In the genomic region with DNA sequence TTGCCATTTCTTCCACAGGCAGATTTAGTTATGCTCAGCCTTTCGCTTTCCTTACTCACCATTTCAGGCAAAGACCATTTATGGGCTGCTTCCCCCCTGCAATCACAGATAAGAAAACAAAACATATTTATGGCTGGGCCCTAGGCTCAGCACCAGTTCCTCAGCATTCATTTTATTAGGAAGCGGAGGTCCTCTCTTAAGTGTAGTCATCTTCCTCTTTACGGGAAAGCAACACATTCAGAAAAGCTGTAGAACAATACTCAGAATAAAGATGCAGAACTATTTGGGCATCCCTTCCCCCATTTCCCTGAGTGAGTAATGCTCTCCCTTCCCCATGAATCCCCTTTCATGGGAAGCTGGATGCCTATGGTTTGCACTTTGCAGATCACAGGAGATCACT, we compare ENCODE assay signal across 18 cellular contexts. TPM values are rescaled to one million over a fixed set of nuclear protein-coding genes. Genes with fewer than 3 reads are reported as not detected.
"Had no signal": no experiment of that assay in that cellular context is flagged by ENCODE, and none has a peak within 500 bp of the region (broad histone marks: within the 10 kb centered on the region; RNA-seq: fewer than 3 reads in every experiment).

No MANE protein-coding gene starts in this region.

- H3K4me1 Mint-ChIP-seq: activated naive CD8-positive, alpha-beta T cell treated with anti-CD3 and anti-CD28 coated beads, Interleukin-2, amount 10 ng/mL, durations not matched to agents 7 days and 5 days had no signal

- H3K4me1 ChIP-seq: gastroesophageal sphincter, prostate gland had no signal

- H2AFZ ChIP-seq: hepatocyte had no signal

- H3K4me3 Mint-ChIP-seq: activated CD4-positive, alpha-beta memory T cell treated with anti-CD3 and anti-CD28 coated beads for 36 hours; activated naive CD8-positive, alpha-beta T cell treated with anti-CD3 and anti-CD28 coated beads, Interleukin-2, amount 10 ng/mL, durations not matched to agents 7 days and 5 days; naive thymus-derived CD4-positive, alpha-beta T cell; stimulated activated naive CD8-positive, alpha-beta T cell treated with anti-CD3 and anti-CD28 coated beads, Interleukin-15, Interleukin-2, amounts not matched to agents 100 ng/mL and 50 ng/mL, for 24 hours; T-helper 2 cell treated with Interferon-gamma antibody and Interleukin-4, amounts not matched to agents 5 μg/mL and 100 μg/mL, for 36 hours had no signal

- H3K27ac ChIP-seq: gastroesophageal sphincter, hepatocyte, prostate gland, upper lobe of left lung had no signal

- DNase-seq: activated CD4-positive, alpha-beta memory T cell treated with anti-CD3 and anti-CD28 coated beads for 36 hours; activated naive CD8-positive, alpha-beta T cell treated with anti-CD3 and anti-CD28 coated beads, Interleukin-2, amount 10 ng/mL, durations not matched to agents 7 days and 5 days; activated T-cell treated with anti-CD3 and anti-CD28 coated beads, Interleukin-2, amount 50 U/mL, for 48 hours; aorta; kidney; left ventricle myocardium superior; naive thymus-derived CD4-positive, alpha-beta T cell; nucleus accumbens; stimulated activated CD4-positive, alpha-beta T cell treated with anti-CD3 and anti-CD28 coated beads, Interleukin-12 subunit alpha, Interleukin-12 subunit beta, amount 100 ng/mL, for 4 hours; SW 1271; upper lobe of left lung had no signal

- H3K9me3 ChIP-seq: gastroesophageal sphincter, prostate gland, upper lobe of left lung had no signal

- H3K27me3 Mint-ChIP-seq: activated naive CD8-positive, alpha-beta T cell treated with anti-CD3 and anti-CD28 coated beads, Interleukin-2, amount 10 ng/mL, durations not matched to agents 7 days and 5 days; stimulated activated naive CD8-positive, alpha-beta T cell treated with anti-CD3 and anti-CD28 coated beads, Interleukin-15, Interleukin-2, amounts not matched to agents 100 ng/mL and 50 ng/mL, for 24 hours had no signal

- H3K36me3 Mint-ChIP-seq: activated naive CD8-positive, alpha-beta T cell treated with anti-CD3 and anti-CD28 coated beads, Interleukin-2, amount 10 ng/mL, durations not matched to agents 7 days and 5 days had no signal

- H3K79me2 ChIP-seq: hepatocyte had no signal

- H3K9me3 Mint-ChIP-seq: activated CD4-positive, alpha-beta memory T cell treated with anti-CD3 and anti-CD28 coated beads for 36 hours; stimulated activated naive CD8-positive, alpha-beta T cell treated with anti-CD3 and anti-CD28 coated beads, Interleukin-15, Interleukin-2, amounts not matched to agents 100 ng/mL and 50 ng/mL, for 24 hours; T-helper 2 cell treated with Interferon-gamma antibody and Interleukin-4, amounts not matched to agents 5 μg/mL and 100 μg/mL, for 36 hours had no signal

- H3K4me2 ChIP-seq: hepatocyte had no signal

- H3K4me3 ChIP-seq: gastroesophageal sphincter, hepatocyte, prostate gland, upper lobe of left lung had no signal

- H3K27ac Mint-ChIP-seq: activated CD4-positive, alpha-beta memory T cell treated with anti-CD3 and anti-CD28 coated beads for 36 hours; activated naive CD8-positive, alpha-beta T cell treated with anti-CD3 and anti-CD28 coated beads, Interleukin-2, amount 10 ng/mL, durations not matched to agents 7 days and 5 days; naive thymus-derived CD4-positive, alpha-beta T cell; stimulated activated naive CD8-positive, alpha-beta T cell treated with anti-CD3 and anti-CD28 coated beads, Interleukin-15, Interleukin-2, amounts not matched to agents 100 ng/mL and 50 ng/mL, for 24 hours; T-helper 2 cell treated with Interferon-gamma antibody and Interleukin-4, amounts not matched to agents 5 μg/mL and 100 μg/mL, for 36 hours had no signal

- ATAC-seq: gastroesophageal sphincter; left ventricle myocardium superior; naive thymus-derived CD4-positive, alpha-beta T cell; sciatic nerve had no signal

- H3K36me3 ChIP-seq: gastroesophageal sphincter, prostate gland had no signal

- H3K27me3 ChIP-seq: hepatocyte, upper lobe of left lung had no signal

RNA-seq across cellular contexts. Expression of a gene that starts 27.9 kb away (rescaled TPM):
- total RNA-seq: bronchial epithelial cell had no signal
